Comparison of ENCODE assay signal across 19 cellular contexts in genomic region chr6:160887616-160888015, GRCh38.
"Had no signal": no experiment of that assay in that cellular context is flagged by ENCODE, and none has a peak within 500 bp of the region (broad histone marks: within the 10 kb centered on the region; RNA-seq: fewer than 3 reads in every experiment).

No MANE protein-coding gene starts in this region.

- H3K36me3 Mint-ChIP-seq: naive thymus-derived CD4-positive, alpha-beta T cell had no signal

- H3K4me1 Mint-ChIP-seq: naive thymus-derived CD4-positive, alpha-beta T cell had no signal

- H3K27ac Mint-ChIP-seq: dendritic cell treated with granulocyte-macrophage colony-stimulating factor and Interleukin-4, amounts not matched to agents 40 ng/mL and 50 ng/mL, for 4 days; effector memory CD8-positive, alpha-beta T cell; naive thymus-derived CD4-positive, alpha-beta T cell had no signal

- H3K27me3 ChIP-seq: colonic mucosa, esophagus muscularis mucosa, foreskin keratinocyte, gastrocnemius medialis, heart right ventricle, left lung had no signal

- H3K4me1 ChIP-seq: colonic mucosa, gastrocnemius medialis, left lung, lower lobe of right lung had no signal

- H3K4me3 Mint-ChIP-seq: dendritic cell treated with granulocyte-macrophage colony-stimulating factor and Interleukin-4, amounts not matched to agents 40 ng/mL and 50 ng/mL, for 4 days; effector memory CD8-positive, alpha-beta T cell; naive thymus-derived CD4-positive, alpha-beta T cell had no signal

- H3K4me3 ChIP-seq: colonic mucosa, esophagus muscularis mucosa, gastrocnemius medialis, heart right ventricle, left lung, lower lobe of right lung had no signal

- H3K9me3 Mint-ChIP-seq: dendritic cell treated with granulocyte-macrophage colony-stimulating factor and Interleukin-4, amounts not matched to agents 40 ng/mL and 50 ng/mL, for 4 days; effector memory CD8-positive, alpha-beta T cell had no signal

- H3K27me3 Mint-ChIP-seq: dendritic cell treated with granulocyte-macrophage colony-stimulating factor and Interleukin-4, amounts not matched to agents 40 ng/mL and 50 ng/mL, for 4 days had no signal

- H3K9me3 ChIP-seq: colonic mucosa, esophagus muscularis mucosa, gastrocnemius medialis, heart right ventricle, lower lobe of right lung had no signal

- H3K27ac ChIP-seq: colonic mucosa, esophagus muscularis mucosa, foreskin keratinocyte, gastrocnemius medialis, heart right ventricle, left lung, lower lobe of right lung had no signal

- DNase-seq: colonic mucosa; cortex of kidney; effector CD8-positive, alpha-beta T cell; effector memory CD8-positive, alpha-beta T cell; foreskin keratinocyte; gastrocnemius medialis; glutamatergic neuron; head of caudate nucleus; heart right ventricle; hippocampal formation; left cardiac atrium; left lung; left ventricle myocardium superior; lower lobe of right lung; mesenchymal stem cell; midbrain; naive thymus-derived CD4-positive, alpha-beta T cell had no signal

- ATAC-seq: effector memory CD8-positive, alpha-beta T cell; foreskin keratinocyte; gastrocnemius medialis; heart right ventricle; left cardiac atrium; left lung; left ventricle myocardium superior; lower lobe of right lung; naive thymus-derived CD4-positive, alpha-beta T cell had no signal

- H3K36me3 ChIP-seq: colonic mucosa, esophagus muscularis mucosa, gastrocnemius medialis, heart right ventricle, left lung, lower lobe of right lung had no signal
